8 cellular contexts compared by ENCODE assay signal in genomic region chr2:55268907-55269611, GRCh38. TPM values are rescaled to one million over a fixed set of nuclear protein-coding genes. Genes with fewer than 3 reads are reported as not detected.
A peak's percentile ranks its signal among the peaks of the same experiment; 100 is the strongest.
DNase-seq lines count a peak whose midpoint lies in the region; ATAC-seq, FAIRE-seq and TF ChIP-seq lines count a peak whose summit lies in the region.

A gene with protein sequence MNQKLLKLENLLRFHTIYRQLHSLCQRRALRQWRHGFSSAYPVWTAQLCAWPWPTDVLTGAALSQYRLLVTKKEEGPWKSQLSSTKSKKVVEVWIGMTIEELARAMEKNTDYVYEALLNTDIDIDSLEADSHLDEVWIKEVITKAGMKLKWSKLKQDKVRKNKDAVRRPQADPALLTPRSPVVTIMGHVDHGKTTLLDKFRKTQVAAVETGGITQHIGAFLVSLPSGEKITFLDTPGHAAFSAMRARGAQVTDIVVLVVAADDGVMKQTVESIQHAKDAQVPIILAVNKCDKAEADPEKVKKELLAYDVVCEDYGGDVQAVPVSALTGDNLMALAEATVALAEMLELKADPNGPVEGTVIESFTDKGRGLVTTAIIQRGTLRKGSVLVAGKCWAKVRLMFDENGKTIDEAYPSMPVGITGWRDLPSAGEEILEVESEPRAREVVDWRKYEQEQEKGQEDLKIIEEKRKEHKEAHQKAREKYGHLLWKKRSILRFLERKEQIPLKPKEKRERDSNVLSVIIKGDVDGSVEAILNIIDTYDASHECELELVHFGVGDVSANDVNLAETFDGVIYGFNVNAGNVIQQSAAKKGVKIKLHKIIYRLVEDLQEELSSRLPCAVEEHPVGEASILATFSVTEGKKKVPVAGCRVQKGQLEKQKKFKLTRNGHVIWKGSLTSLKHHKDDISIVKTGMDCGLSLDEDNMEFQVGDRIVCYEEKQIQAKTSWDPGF (minus strand): TSS chr2:55269231. CDS start chr2:55263858, 5,373 bp downstream.

- H3K18ac ChIP-seq in H1 (ENCODE audit: extremely low read depth, low read length), result peak within 1 kb of the TSS; percentile 97; the same call in 1 of the 2 replicates
- H3K18ac ChIP-seq in mesenchymal stem cell (ENCODE audit: low read depth in 1 of 2, low read length in 2 of 2), result peak within 1 kb of the TSS; percentile 59 to 87

- H2BK120ac ChIP-seq in H1 (replicated peaks; ENCODE audit: low read depth, low read length) (no peak within 1 kb of the TSS), mesenchymal stem cell (ENCODE audit: low read depth, low read length) (no peak within 1 kb of the TSS)

- H3K4me2 ChIP-seq in H1 (ENCODE audit: insufficient read depth in 1 of 2, low read depth in 2 of 2, low read length in 2 of 2) (peak within 1 kb of the TSS; percentile 89 to 91), mesenchymal stem cell (ENCODE audit: low read length, poor library complexity, severe bottlenecking) (peak within 1 kb of the TSS; percentile 91)

- TF ChIP-seq RAD21 in H1 (IDR thresholded peaks at IDR 0.05 in 1 of 2, conservative IDR thresholded peaks at IDR 0.05 in 1 of 2; ENCODE audit: low read depth in 2 of 2, low read length in 2 of 2), result peak; percentile 20 to 29; a peak in 3 of 4 replicates

- H3K4ac ChIP-seq in H1 (replicated peaks; ENCODE audit: insufficient read length, low read depth, low read length) (peak within 1 kb of the TSS; percentile 69), mesenchymal stem cell (ENCODE audit: low read depth in 1 of 2, low read length in 2 of 2) (peak within 1 kb of the TSS; percentile 79 to 97)

- H3K9ac ChIP-seq in H1 (replicated peaks in 1 of 4; ENCODE audit: extremely low read depth in 1 of 4, low read depth in 3 of 4, low read length in 3 of 4) (peak within 1 kb of the TSS; percentile 55 to 98 (median 92)), mesenchymal stem cell (ENCODE audit: low read length) (peak within 1 kb of the TSS; percentile 97)

- no peaks in the 10 kb centered on the region for H3K9me3 ChIP-seq in Caco-2
- no peaks in the 10 kb centered on the region for H3K9me3 ChIP-seq in H1 (ENCODE audit: insufficient read depth in 2 of 2, low read depth in 1 of 2, low read length in 1 of 2)
- H3K9me3 ChIP-seq in mesenchymal stem cell (ENCODE audit: control insufficient read depth, low read length), result no peaks in the 10 kb centered on the region

- intact Hi-C loops in Caco-2 (cut with micrococcal nuclease; ENCODE audit: unreplicated experiment), result loop anchor here (1.0 to 5.0 kb wide), 5 partner anchors 13 to 250 kb away; partner anchors contain the start of genes CFAP36, CLHC1 and RPS27A

- H3K4me1 ChIP-seq in Caco-2 (peaks cover 5% of the 10 kb centered on the region; the same call in 1 of the 2 replicates), H1 (replicated peaks in 1 of 4; ENCODE audit: control insufficient read depth in 3 of 4, insufficient read depth in 4 of 4, low read length in 3 of 4) (peaks cover 0 to 4% (median under 1%) of the 10 kb centered on the region in 4 experiments; a peak in 1 of 7 replicates), mesenchymal stem cell (ENCODE audit: control insufficient read depth, insufficient read depth, low read depth, low read length) (peaks cover 2% of the 10 kb centered on the region)

- peak within 1 kb of the TSS; percentile 82; the same call in 1 of the 2 replicates for H4K8ac ChIP-seq in H1 (ENCODE audit: extremely low read depth, insufficient read depth, low read length)
- H4K8ac ChIP-seq in mesenchymal stem cell (ENCODE audit: low read length), result peak within 1 kb of the TSS; percentile 93

- H3K27me3 ChIP-seq in Caco-2 (replicated peaks; ENCODE audit: control insufficient read depth, insufficient read depth, low read length) (no peaks in the 10 kb centered on the region), H1 (replicated peaks in 1 of 4; ENCODE audit: control insufficient read depth in 3 of 4, extremely low read depth in 1 of 4, insufficient read depth in 3 of 4, low read length in 3 of 4) (no peaks in the 10 kb centered on the region), mesenchymal stem cell (ENCODE audit: control insufficient read depth in 1 of 2, insufficient read depth in 1 of 2, low read length in 2 of 2) (no peaks in the 10 kb centered on the region)

- peak within 1 kb of the TSS; percentile 89 for H4K91ac ChIP-seq in H1 (replicated peaks; ENCODE audit: insufficient read length, low read length)
- peak within 1 kb of the TSS; percentile 40 for H4K91ac ChIP-seq in mesenchymal stem cell (ENCODE audit: low read length)

- no peaks in the 10 kb centered on the region for H3K36me3 Mint-ChIP-seq in Caco-2 (ENCODE audit: insufficient read depth, unreplicated experiment)

- no peak for FAIRE-seq in H1 (lab: Jason Lieb, UNC)

- H2BK5ac ChIP-seq in H1 (ENCODE audit: low read depth, low read length) (peak within 1 kb of the TSS; percentile 97), mesenchymal stem cell (ENCODE audit: low read depth, low read length, poor library complexity, severe bottlenecking) (no peak within 1 kb of the TSS)

- TF ChIP-seq POLR2A in H1 (IDR thresholded peaks at IDR 0.05; ENCODE audit: control extremely low read depth in 1 of 2, low read depth in 2 of 2, low read length in 2 of 2), result peak; percentile 83 to 96

- H4K5ac ChIP-seq in H1 (ENCODE audit: insufficient read length, low read depth, low read length), result peak within 1 kb of the TSS; percentile 49

- TF ChIP-seq CTCF in Caco-2 (IDR thresholded peaks at IDR 0.05; ENCODE audit: insufficient read depth in 1 of 2, low read depth in 1 of 2, low read length in 1 of 2, severe bottlenecking in 1 of 2, unreplicated experiment in 1 of 2) (peak in 1 of 2 experiments; percentile 35), H1 (IDR thresholded peaks at IDR 0.05; ENCODE audit: control extremely low read depth in 1 of 3, insufficient read depth in 1 of 3, low read depth in 1 of 3, low read length in 3 of 3) (no peak)

- no TSS peak for BruUV-seq in Caco-2 (replicated peaks; lab: Mats Ljungman, UMichigan)

- peak within 1 kb of the TSS; percentile 68; the same call in 1 of the 2 replicates for H2AK5ac ChIP-seq in H1 (ENCODE audit: low read depth, low read length)
- H2AK5ac ChIP-seq in mesenchymal stem cell (ENCODE audit: low read length, severe bottlenecking), result no peak within 1 kb of the TSS

- H3K79me2 ChIP-seq in H1 (ENCODE audit: control insufficient read depth in 1 of 2, insufficient read depth in 2 of 2, low read length in 2 of 2), result no peaks in the 10 kb centered on the region

- H3K27ac Mint-ChIP-seq in Caco-2 (ENCODE audit: unreplicated experiment), result peak within 1 kb of the TSS; percentile 95

- TF ChIP-seq EP300 in H1 (IDR thresholded peaks at IDR 0.05; ENCODE audit: borderline replicate concordance in 1 of 2, low read depth in 2 of 2, low read length in 2 of 2), result peak in 1 of 2 experiments; percentile 75; a peak in 1 of 3 replicates

- POLR2A ChIA-PET in Caco-2 (lab: Charles Lee), result no interaction called here
- POLR2A ChIA-PET in H1 (lab: Charles Lee; ENCODE audit: partially characterized antibody), result interaction anchor here (1.2 to 1.7 kb wide), 6 partner anchors 9 to 36 kb away, joined by 4 to 8 read pairs (median 5); partner anchors contain the start of genes CLHC1 and RPS27A

- no peaks in the 10 kb centered on the region for H4K20me1 ChIP-seq in H1 (replicated peaks in 1 of 2; ENCODE audit: control insufficient read depth in 1 of 2, insufficient read depth in 2 of 2, low read length in 2 of 2)

- no peak within 1 kb of the TSS for H2BK20ac ChIP-seq in H1 (ENCODE audit: low read length)

- peak within 1 kb of the TSS; percentile 32 for H3K56ac ChIP-seq in H1 (replicated peaks; ENCODE audit: insufficient read length, low read depth, low read length)

- H2AFZ ChIP-seq in H1 (ENCODE audit: low read length) (peak within 1 kb of the TSS; percentile 95), mesenchymal stem cell (ENCODE audit: low read depth, low read length) (peak within 1 kb of the TSS; percentile 99)

- H2BK12ac ChIP-seq in H1 (ENCODE audit: low read depth, low read length), result 0 out of 2 replicates have a peak within 1 kb of the TSS, but pooled peaks have one; percentile 82
- no peak within 1 kb of the TSS for H2BK12ac ChIP-seq in mesenchymal stem cell (ENCODE audit: low read length in 2 of 2)

- peaks cover 7% of the 10 kb centered on the region for H3K4me1 Mint-ChIP-seq in Caco-2 (ENCODE audit: low read depth, unreplicated experiment)

- H2BK15ac ChIP-seq in H1 (ENCODE audit: low read length) (0 out of 2 replicates have a peak within 1 kb of the TSS, but pooled peaks have one; percentile 99), mesenchymal stem cell (ENCODE audit: low read depth, poor library complexity, severe bottlenecking) (no peak within 1 kb of the TSS)

- H3K14ac ChIP-seq in H1 (ENCODE audit: insufficient read length), result no peak within 1 kb of the TSS
- peak within 1 kb of the TSS in 1 of 2 experiments; percentile 96 for H3K14ac ChIP-seq in mesenchymal stem cell (ENCODE audit: low read length in 2 of 2)

- DNase-seq in Caco-2, result peak; percentile 98 to 99
- DNase-seq in HT1080 (ENCODE audit: low read depth), result peak; percentile 94
- peak; percentile 92 for DNase-seq in NOMO-1 treated with DMSO at 0.1 percent for 48 hours (lab: John Stamatoyannopoulos, UW; ENCODE audit: unreplicated experiment)
- peak; percentile 79 to 81 for DNase-seq in activated CD8-positive, alpha-beta memory T cell treated with anti-CD3 and anti-CD28 coated beads for 4 hours (ENCODE audit: low read depth in 2 of 2)
- DNase-seq in H1 (ENCODE audit: low read depth in 1 of 2, low spot score in 2 of 2), result peak; percentile 77 to 96
- peak; percentile 96 for DNase-seq in mesenchymal stem cell
- peak; percentile 80 for DNase-seq in stimulated activated CD8-positive, alpha-beta memory T cell treated with anti-CD3 and anti-CD28 coated beads, Interleukin-12 subunit alpha, Interleukin-12 subunit beta, amount 100 ng/mL, for 4 hours (ENCODE audit: low read depth)

- 2% methylated on average over 43 of the region's 43 CpGs; no CpG with 5 or more reads in 1 of the 2 experiments for WGBS in H1 (ENCODE audit: extremely low coverage in 1 of 2, insufficient coverage in 1 of 2, insufficient read length in 1 of 2, insufficient replicate concordance in 2 of 2, low coverage in 1 of 2, low lambda C conversion rate in 2 of 2, missing lambda C conversion rate in 1 of 2), 2 experiments
- under 1% methylated on average over 42 of the region's 43 CpGs for WGBS in mesenchymal stem cell

- CTCF ChIA-PET in Caco-2 (lab: Charles Lee), result interaction anchor here (0.9 kb wide), 1 partner anchor 219 kb away, joined by 3 read pairs; the partner anchor contains the start of gene RTN4
- CTCF ChIA-PET in H1 (lab: Charles Lee; ENCODE audit: partially characterized antibody), result no interaction called here

- H3K27ac ChIP-seq in H1 (ENCODE audit: low read depth, low read length) (peak within 1 kb of the TSS; percentile 82), mesenchymal stem cell (ENCODE audit: low read length, poor library complexity, severe bottlenecking) (peak within 1 kb of the TSS; percentile 76)

- H3K79me1 ChIP-seq in H1 (ENCODE audit: low read depth, low read length) (no peaks in the 10 kb centered on the region), mesenchymal stem cell (replicated peaks; ENCODE audit: low read length, poor library complexity, severe bottlenecking) (peaks cover 6% of the 10 kb centered on the region)

- H3K23ac ChIP-seq in H1 (ENCODE audit: insufficient read length) (no peak within 1 kb of the TSS), mesenchymal stem cell (ENCODE audit: low read length in 2 of 2) (peak within 1 kb of the TSS in 1 of 2 experiments; percentile 73)

- peak within 1 kb of the TSS; percentile 87 for H3K4me3 Mint-ChIP-seq in Caco-2 (ENCODE audit: unreplicated experiment)

- no peaks in the 10 kb centered on the region for H3K36me3 ChIP-seq in Caco-2 (ENCODE audit: control insufficient read depth, insufficient read depth, low read length)
- peaks cover 0 to 16% (median 3%) of the 10 kb centered on the region in 4 experiments; a peak in 3 of 8 replicates for H3K36me3 ChIP-seq in H1 (ENCODE audit: control insufficient read depth in 2 of 4, insufficient read depth in 4 of 4, low read length in 3 of 4)
- H3K36me3 ChIP-seq in mesenchymal stem cell (ENCODE audit: control insufficient read depth in 1 of 2, insufficient read depth in 2 of 2, low read depth in 1 of 2, low read length in 2 of 2), result peaks cover 9 to 32% of the 10 kb centered on the region in 2 experiments

- H3K27me3 Mint-ChIP-seq in Caco-2 (ENCODE audit: insufficient read depth, unreplicated experiment), result no peaks in the 10 kb centered on the region

- no peaks in the 10 kb centered on the region for H3K9me3 Mint-ChIP-seq in Caco-2 (ENCODE audit: unreplicated experiment)

- peak; percentile 93 for ATAC-seq in GM21360 (IDR thresholded peaks at IDR 0.05; ENCODE audit: unreplicated experiment)

- H3K4me3 ChIP-seq in Caco-2 (ENCODE audit: low read depth, low read length) (peak within 1 kb of the TSS; percentile 52), H1 (ENCODE audit: extremely low read depth in 1 of 4, insufficient read depth in 2 of 4, low read depth in 3 of 4, low read length in 4 of 4) (peak within 1 kb of the TSS; percentile 90 to 100 (median 98)), mesenchymal stem cell (ENCODE audit: insufficient read depth in 1 of 2, low read depth in 1 of 2, low read length in 2 of 2) (peak within 1 kb of the TSS; percentile 62 to 94)

- H3K23me2 ChIP-seq in H1 (ENCODE audit: low read depth, low read length), result peaks cover 6% of the 10 kb centered on the region; the same call in 1 of the 2 replicates

RNA-seq across cellular contexts. Expression of the gene that starts here (rescaled TPM):
- total RNA-seq in Caco-2 (2022), result 37.6 and 42.7 TPM in 2 replicates
- 41.8 and 49.4 TPM in 2 replicates for total RNA-seq in HT1080 (2014; rRNA removed; shearing (Covaris generic))
- 31.1 and 40.2 TPM in 2 replicates for polyA plus RNA-seq in HT1080 (2015; cell fraction: cytosol; rRNA removed)
- polyA plus RNA-seq in HT1080 (2015; cell fraction: nucleus; rRNA removed), result 34.3 and 43.8 TPM in 2 replicates
- 34.5 and 36.0 TPM in 2 replicates for total RNA-seq in H1 (2021; fragmentation: NEBNext Ultra II Directional; extraction: Animal tissue kit (Norgen Biotek cat#: 25700))
- polyA plus RNA-seq in H1 (2011; rRNA removed), result 8.2 and 11.0 TPM in 2 replicates
- polyA plus RNA-seq in H1 (2011; cell fraction: cytosol; rRNA removed), result 21.2 TPM
- 18.5 TPM for polyA plus RNA-seq in H1 (2011; cell fraction: nucleus; rRNA removed)
- polyA plus RNA-seq in H1 (2012, experiment 1 of 2), result 26.8 to 36.8 TPM (median 28.2 TPM) in 4 replicates
- polyA plus RNA-seq in H1 (2012, experiment 2 of 2), result 2.2 TPM
- 30.4 TPM for polyA plus RNA-seq in H1 (2013, experiment 1 of 2)
- polyA plus RNA-seq in H1 (2013, experiment 2 of 2), result 32.9 TPM
- polyA minus RNA-seq in H1 (2011; rRNA and poly(A)+ RNA removed), result 33.2 and 43.0 TPM in 2 replicates
- 17.9 TPM for polyA minus RNA-seq in H1 (2011; cell fraction: cytosol; rRNA and poly(A)+ RNA removed)
- polyA minus RNA-seq in H1 (2011; cell fraction: nucleus; rRNA and poly(A)+ RNA removed), result 46.1 TPM
- 22.4 TPM for polyA plus RNA-seq in mesenchymal stem cell (2013, experiment 1 of 2)
- polyA plus RNA-seq in mesenchymal stem cell (2013, experiment 2 of 2), result 22.1 TPM

Comparison
In these comparisons a context has a peak if more than half of its experiments do, and no peak if none do; other contexts are left out.
1. Peak in every context shown above with its lines: DNase-seq, ATAC-seq, H3K4me3 ChIP-seq and H3K27ac ChIP-seq.